In the genomic region with DNA sequence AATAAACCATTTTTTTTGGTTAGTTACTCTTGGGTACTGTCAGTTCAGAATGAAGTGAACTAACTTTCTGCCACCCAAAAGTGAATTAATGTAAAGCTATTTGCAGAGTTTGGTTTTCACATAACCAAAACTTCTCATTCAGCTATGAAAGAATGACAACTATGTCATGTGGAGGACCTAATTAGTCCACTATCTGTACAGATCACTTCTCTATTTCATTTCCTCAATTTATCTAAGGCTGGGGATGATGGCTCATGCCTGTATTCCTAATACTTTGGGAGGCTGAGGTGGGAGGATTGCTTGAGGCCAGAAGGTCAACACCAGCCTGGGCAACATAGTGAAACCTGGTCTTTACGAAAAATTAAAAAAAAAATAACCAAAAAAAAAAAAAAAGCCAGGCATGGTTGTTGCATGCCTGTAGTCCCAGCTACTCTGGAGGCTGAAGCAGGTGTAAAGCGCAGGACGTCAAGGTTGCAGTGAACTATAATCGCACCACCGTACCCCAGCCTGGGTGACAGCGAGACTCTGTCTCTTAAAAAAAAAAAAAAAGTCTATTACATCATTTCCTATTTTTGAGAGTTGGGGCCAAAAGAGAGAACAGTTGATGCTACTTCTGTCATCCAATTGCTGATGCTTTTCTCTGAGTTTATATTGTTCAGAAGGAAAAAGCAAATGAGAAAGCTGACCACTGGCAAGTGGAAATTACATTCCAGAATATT, we compare ENCODE assay signal across 13 cellular contexts. TPM values are rescaled to one million over a fixed set of nuclear protein-coding genes. Genes with fewer than 3 reads are reported as not detected.
DNase-seq lines count a peak whose midpoint lies in the region; ATAC-seq and TF ChIP-seq lines count a peak whose summit lies in the region.
"Had no signal": no experiment of that assay in that cellular context is flagged by ENCODE, and none has a peak within 500 bp of the region (broad histone marks: within the 10 kb centered on the region; RNA-seq: fewer than 3 reads in every experiment).

No MANE protein-coding gene starts in this region.

- H3K4me3 ChIP-seq in upper lobe of right lung (no peak overlapping the region), dorsolateral prefrontal cortex (no peak overlapping the region)

- ATAC-seq in HG02678 (IDR thresholded peaks at IDR 0.05; ENCODE audit: unreplicated experiment) (peak; percentile 62), upper lobe of right lung (peak; percentile 77), HG03045 (IDR thresholded peaks at IDR 0.05; ENCODE audit: unreplicated experiment) (no peak)

- no peaks in the 10 kb centered on the region for H3K9me3 ChIP-seq in upper lobe of right lung

- H3K27ac ChIP-seq in upper lobe of right lung, result no peak overlapping the region
- no peak overlapping the region for H3K27ac ChIP-seq in dorsolateral prefrontal cortex

- intact Hi-C loops in upper lobe of right lung (cut with DNase I), result no loop called here
- intact Hi-C loops in dorsolateral prefrontal cortex (cut with DNase I), result no loop called here

- H3K27me3 ChIP-seq in upper lobe of right lung (no peaks in the 10 kb centered on the region), dorsolateral prefrontal cortex (no peaks in the 10 kb centered on the region)

- TF ChIP-seq CTCF in upper lobe of right lung (IDR thresholded peaks at IDR 0.05) (no peak), dorsolateral prefrontal cortex (IDR thresholded peaks at IDR 0.05 in 54 of 56, conservative IDR thresholded peaks at IDR 0.05 in 2 of 56; ENCODE audit: low read depth in 1 of 56, partially characterized antibody in 56 of 56) (no peak)

- DNase-seq in activated effector memory CD4-positive, alpha-beta T cell treated with anti-CD3 and anti-CD28 coated beads, Interleukin-2, amount 50 U/mL, for 16 hours, result peak; percentile 17
- no peak for DNase-seq in activated effector memory CD4-positive, alpha-beta T cell treated with Interleukin-2 at 50 U/mL for 16 hours
- DNase-seq in NOMO-1 treated with dmso at 0.1 percent for 144 hours (lab: John Stamatoyannopoulos, UW; ENCODE audit: unreplicated experiment), result peak; percentile 40
- no peak for DNase-seq in upper lobe of right lung
- no peak for DNase-seq in dorsolateral prefrontal cortex
- no peak for DNase-seq in activated naive CD4-positive, alpha-beta T cell treated with Interleukin-2 at 50 U/mL for 16 hours
- DNase-seq: activated naive CD4-positive, alpha-beta T cell treated with anti-CD3 and anti-CD28 coated beads, Interleukin-2, amount 50 U/mL, for 16 hours; NCI-H82; small intestine; stimulated activated naive CD4-positive, alpha-beta T cell treated with Interleukin-2 at 50 U/mL for 16 hours had no signal

- H3K4me1 ChIP-seq in upper lobe of right lung, result no peaks in the 10 kb centered on the region

- peaks cover 99% of the 10 kb centered on the region for H3K36me3 ChIP-seq in upper lobe of right lung

RNA-seq across cellular contexts. Expression of a gene that starts 8.7 kb away (rescaled TPM):
- total RNA-seq in upper lobe of right lung (11.3 TPM), dorsolateral prefrontal cortex (10 to 100 TPM in 116 of 120 experiments, 1 to 10 TPM in 4; 6.8 to 38.8 (median 17.4) TPM)

RNA-seq across cellular contexts. Expression of a gene that starts 9.1 kb away (rescaled TPM):
- total RNA-seq in upper lobe of right lung (not detected), dorsolateral prefrontal cortex (1 to 10 TPM in 18 of 120 experiments, under 1 TPM in 89, not detected in 13; 0.16 to 2.1 (median 0.63) TPM)
- total RNA-seq: dermis microvascular lymphatic vessel endothelial cell had no signal

RNA-seq across cellular contexts. Expression of a gene that starts 15.4 kb away (rescaled TPM):
- total RNA-seq in upper lobe of right lung (21.0 TPM), dorsolateral prefrontal cortex (10 to 100 TPM; 15.9 to 30.4 (median 23.4) TPM)

RNA-seq across cellular contexts. Expression of a gene that starts 17.0 kb away (rescaled TPM):
- 769 TPM for total RNA-seq in upper lobe of right lung
- 100 to 1,000 TPM; 187 to 396 (median 280) TPM for total RNA-seq in dorsolateral prefrontal cortex

RNA-seq across cellular contexts. Expression of a gene that starts 17.7 kb away (rescaled TPM):
- total RNA-seq in upper lobe of right lung (6.2 TPM), dorsolateral prefrontal cortex (1 to 10 TPM; 1.8 to 9.8 (median 4.1) TPM)

Comparison
In these comparisons a context has a peak if more than half of its experiments do, and no peak if none do; other contexts are left out.
1. DNase-seq: peak in activated effector memory CD4-positive, alpha-beta T cell treated with anti-CD3 and anti-CD28 coated beads, Interleukin-2, amount 50 U/mL, for 16 hours (single experiment) and NOMO-1 treated with dmso at 0.1 percent for 144 hours (single experiment); none in activated effector memory CD4-positive, alpha-beta T cell treated with Interleukin-2 at 50 U/mL for 16 hours (single experiment), upper lobe of right lung (single experiment), dorsolateral prefrontal cortex (0 of 10) and activated naive CD4-positive, alpha-beta T cell treated with Interleukin-2 at 50 U/mL for 16 hours (single experiment).